Comparison of ENCODE assay signal across 8 cellular contexts in the genomic region with DNA sequence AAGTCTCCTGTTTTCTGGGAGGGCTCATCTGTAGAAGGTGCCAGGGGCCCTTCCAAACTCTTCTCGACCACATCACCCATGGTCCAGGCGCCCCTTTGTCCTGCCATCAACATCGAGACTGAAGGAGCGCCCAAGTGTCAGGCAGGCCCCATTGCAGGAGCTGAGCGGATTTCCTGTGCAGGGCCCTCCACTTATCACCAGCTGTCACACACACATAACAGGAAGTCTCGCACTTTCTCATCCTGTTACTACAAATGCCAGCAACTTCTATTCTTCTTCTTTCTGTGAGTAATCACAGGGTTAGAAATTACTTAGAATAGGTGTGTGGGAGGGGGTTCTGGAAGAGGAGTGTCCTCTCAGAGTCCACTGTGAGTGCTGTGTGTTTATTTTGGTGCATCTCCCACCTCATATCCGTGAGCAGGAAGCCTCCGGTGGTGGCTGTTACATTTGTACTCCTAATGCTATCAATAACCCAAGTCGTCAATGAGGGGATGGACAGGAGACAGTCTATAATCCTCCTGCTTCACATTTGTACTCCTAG. TPM values are rescaled to one million over a fixed set of nuclear protein-coding genes. Genes with fewer than 3 reads are reported as not detected.
A peak's percentile ranks its signal among the peaks of the same experiment; 100 is the strongest.
DNase-seq lines count a peak whose midpoint lies in the region; ATAC-seq, FAIRE-seq and TF ChIP-seq lines count a peak whose summit lies in the region.

A gene with protein sequence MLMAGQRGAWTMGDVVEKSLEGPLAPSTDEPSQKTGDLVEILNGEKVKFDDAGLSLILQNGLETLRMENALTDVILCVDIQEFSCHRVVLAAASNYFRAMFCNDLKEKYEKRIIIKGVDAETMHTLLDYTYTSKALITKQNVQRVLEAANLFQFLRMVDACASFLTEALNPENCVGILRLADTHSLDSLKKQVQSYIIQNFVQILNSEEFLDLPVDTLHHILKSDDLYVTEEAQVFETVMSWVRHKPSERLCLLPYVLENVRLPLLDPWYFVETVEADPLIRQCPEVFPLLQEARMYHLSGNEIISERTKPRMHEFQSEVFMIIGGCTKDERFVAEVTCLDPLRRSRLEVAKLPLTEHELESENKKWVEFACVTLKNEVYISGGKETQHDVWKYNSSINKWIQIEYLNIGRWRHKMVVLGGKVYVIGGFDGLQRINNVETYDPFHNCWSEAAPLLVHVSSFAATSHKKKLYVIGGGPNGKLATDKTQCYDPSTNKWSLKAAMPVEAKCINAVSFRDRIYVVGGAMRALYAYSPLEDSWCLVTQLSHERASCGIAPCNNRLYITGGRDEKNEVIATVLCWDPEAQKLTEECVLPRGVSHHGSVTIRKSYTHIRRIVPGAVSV (minus strand): TSS at position 166 of the 541 bp plus-strand sequence. CDS start 53 bp downstream, at position 113.

- peaks cover 35 to 60% of the 10 kb centered on the region in 2 donors for H3K4me1 Mint-ChIP-seq in stimulated activated naive B cell treated with anti-CD40 and anti-IgM and Interleukin-4, amounts not matched to agents 10 μg/mL and 1 μg/mL and 100 μg/mL, for 72 hours

- DNase-seq in GM12891 (ENCODE audit: insufficient read length, low spot score) (peak; percentile 50), OCI-M1 (lab: John Stamatoyannopoulos, UW) (peak; percentile 79), lung microvascular endothelial cell (ENCODE audit: low read depth in 2 of 2) (peak; percentile 24 to 93), COLO668 (lab: John Stamatoyannopoulos, UW; ENCODE audit: unreplicated experiment) (no peak), DMS79 treated with DMSO at 0.1 percent for 48 hours (lab: John Stamatoyannopoulos, UW) (no peak)
- DNase-seq in activated T-helper 9 cell treated with anti-CD3 and anti-CD28 coated beads, Interleukin-2, amount 50 U/mL, for 16 hours (ENCODE audit: low read depth), result peak; percentile 59
- DNase-seq in stimulated activated naive B cell treated with anti-CD40 and anti-IgM and Interleukin-4, amounts not matched to agents 10 μg/mL and 1 μg/mL and 100 μg/mL, for 72 hours, result peak; percentile 75

- peak within 1 kb of the TSS; percentile 100 for H3K27ac Mint-ChIP-seq in stimulated activated naive B cell treated with anti-CD40 and anti-IgM and Interleukin-4, amounts not matched to agents 10 μg/mL and 1 μg/mL and 100 μg/mL, for 72 hours

- H3K4me3 Mint-ChIP-seq in stimulated activated naive B cell treated with anti-CD40 and anti-IgM and Interleukin-4, amounts not matched to agents 10 μg/mL and 1 μg/mL and 100 μg/mL, for 72 hours, result peak within 1 kb of the TSS; percentile 94 to 100

- H3K9me3 Mint-ChIP-seq in stimulated activated naive B cell treated with anti-CD40 and anti-IgM and Interleukin-4, amounts not matched to agents 10 μg/mL and 1 μg/mL and 100 μg/mL, for 72 hours, result no peaks in the 10 kb centered on the region

- peak; percentile 91 for TF ChIP-seq POLR2A in GM12891 (IDR thresholded peaks at IDR 0.05; ENCODE audit: low read depth, low read length)

- peak; percentile 86 for FAIRE-seq in GM12891 (lab: Jason Lieb, UNC)

- no peaks in the 10 kb centered on the region for H3K27me3 Mint-ChIP-seq in stimulated activated naive B cell treated with anti-CD40 and anti-IgM and Interleukin-4, amounts not matched to agents 10 μg/mL and 1 μg/mL and 100 μg/mL, for 72 hours

- peak; percentile 88 for ATAC-seq in HG02678 (IDR thresholded peaks at IDR 0.05; ENCODE audit: unreplicated experiment)
- ATAC-seq in stimulated activated naive B cell treated with anti-CD40 and anti-IgM and Interleukin-4, amounts not matched to agents 10 μg/mL and 1 μg/mL and 100 μg/mL, for 72 hours (replicated peaks), result peak; percentile 82 to 92

- peaks cover 14 to 33% of the 10 kb centered on the region in 2 donors for H3K36me3 Mint-ChIP-seq in stimulated activated naive B cell treated with anti-CD40 and anti-IgM and Interleukin-4, amounts not matched to agents 10 μg/mL and 1 μg/mL and 100 μg/mL, for 72 hours

TF ChIP-seq in GM12891, 5 proteins besides CTCF, POLR2A, EP300 and RAD21:
- peak; percentile 95 for TF ChIP-seq POLR2AphosphoS5 (IDR thresholded peaks at IDR 0.05; ENCODE audit: low read depth, low read length)
- peak; percentile 42; the same call in 1 of the 2 replicates for TF ChIP-seq POU2F2 (IDR thresholded peaks at IDR 0.05; ENCODE audit: low read depth, low read length)
- peak; percentile 86 for TF ChIP-seq TAF1 (IDR thresholded peaks at IDR 0.05; ENCODE audit: low read depth, low read length)
- TF ChIP-seq PAX5 (IDR thresholded peaks at IDR 0.05; ENCODE audit: insufficient read depth, low read length, severe bottlenecking), result no peak
- TF ChIP-seq SPI1 (IDR thresholded peaks at IDR 0.05; ENCODE audit: low read depth, low read length), result peak; percentile 75

RNA-seq across cellular contexts. Expression of the gene that starts here (rescaled TPM):
- polyA plus RNA-seq in GM12891 (2012; ENCODE audit: low read depth, missing spikeins), result 9.8 TPM
- total RNA-seq in lung microvascular endothelial cell, result under 0.01 and 2.2 TPM in 2 replicates

Comparison
In these comparisons a context has a peak if more than half of its experiments do, and no peak if none do; other contexts are left out.
1. DNase-seq: peak in GM12891 (single experiment), OCI-M1 (single experiment), activated T-helper 9 cell treated with anti-CD3 and anti-CD28 coated beads, Interleukin-2, amount 50 U/mL, for 16 hours (single experiment), lung microvascular endothelial cell (2 of 2) and stimulated activated naive B cell treated with anti-CD40 and anti-IgM and Interleukin-4, amounts not matched to agents 10 μg/mL and 1 μg/mL and 100 μg/mL, for 72 hours (single experiment); none in COLO668 (single experiment) and DMS79 treated with DMSO at 0.1 percent for 48 hours (single experiment).